ENCODE assay signal across 26 cellular contexts in the genomic region with DNA sequence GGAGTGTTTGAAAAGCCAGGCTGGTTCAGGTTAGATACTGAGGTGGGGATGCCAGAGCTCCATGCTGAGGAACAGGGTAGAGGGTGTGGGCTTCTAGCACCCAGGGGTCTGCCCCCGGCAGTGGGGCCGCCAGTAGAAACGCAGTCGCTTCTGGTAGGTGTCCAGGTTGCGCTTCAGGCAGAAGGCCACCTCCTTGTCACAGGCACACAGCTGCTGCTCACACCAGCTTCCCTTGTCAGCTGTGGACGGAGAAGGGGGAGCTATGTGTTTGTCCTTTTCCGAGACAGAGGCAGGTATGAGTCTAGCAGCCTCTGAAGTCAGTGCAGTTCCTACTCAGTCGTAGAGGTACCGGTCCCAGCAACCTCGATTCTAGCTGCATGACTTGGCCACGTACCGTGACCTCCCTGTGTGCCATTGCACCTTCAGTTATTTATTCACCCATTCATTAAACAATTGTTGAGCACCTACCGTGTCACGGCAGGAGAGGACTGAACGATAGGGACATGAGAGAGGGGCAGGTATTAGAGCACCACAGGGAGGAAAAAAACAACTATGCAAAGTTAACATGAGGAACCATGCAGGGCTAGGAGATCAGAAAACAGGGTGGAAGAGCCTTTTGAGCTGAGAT. TPM values are rescaled to one million over a fixed set of nuclear protein-coding genes. Genes with fewer than 3 reads are reported as not detected.
"Had no signal": no experiment of that assay in that cellular context is flagged by ENCODE, and none has a peak within 500 bp of the region (broad histone marks: within the 10 kb centered on the region; RNA-seq: fewer than 3 reads in every experiment).

No MANE protein-coding gene starts in this region.

- H3K4me3 Mint-ChIP-seq: activated CD8-positive, alpha-beta T cell treated with anti-CD3 and anti-CD28 coated beads for 36 hours; activated naive CD4-positive, alpha-beta T cell treated with anti-CD3 and anti-CD28 coated beads, Interleukin-2, amount 50 U/mL, for 24 hours; activated T-cell treated with anti-CD3 and anti-CD28 coated beads, Interleukin-2, amount 50 U/mL, for 4 hours; activated T-helper 17 cell treated with anti-CD3 and anti-CD28 coated beads, Interleukin-2, amount 50 U/mL, for 72 hours; central memory CD8-positive, alpha-beta T cell; dendritic cell treated with granulocyte-macrophage colony-stimulating factor and Interleukin-4, amounts not matched to agents 40 ng/mL and 50 ng/mL, for 4 days; mesothelial cell of epicardium; naive thymus-derived CD4-positive, alpha-beta T cell had no signal

- H3K36me3 Mint-ChIP-seq: activated naive CD4-positive, alpha-beta T cell treated with anti-CD3 and anti-CD28 coated beads, Interleukin-2, amount 50 U/mL, for 24 hours; mesothelial cell of epicardium; naive thymus-derived CD4-positive, alpha-beta T cell had no signal

- H3K9me3 Mint-ChIP-seq: activated CD8-positive, alpha-beta T cell treated with anti-CD3 and anti-CD28 coated beads for 36 hours; activated naive CD4-positive, alpha-beta T cell treated with anti-CD3 and anti-CD28 coated beads, Interleukin-2, amount 50 U/mL, for 24 hours; activated T-cell treated with anti-CD3 and anti-CD28 coated beads, Interleukin-2, amount 50 U/mL, for 4 hours; activated T-helper 17 cell treated with anti-CD3 and anti-CD28 coated beads, Interleukin-2, amount 50 U/mL, for 72 hours; central memory CD8-positive, alpha-beta T cell; dendritic cell treated with granulocyte-macrophage colony-stimulating factor and Interleukin-4, amounts not matched to agents 40 ng/mL and 50 ng/mL, for 4 days; mesothelial cell of epicardium; naive thymus-derived CD4-positive, alpha-beta T cell had no signal

- H3K27ac Mint-ChIP-seq: activated CD8-positive, alpha-beta T cell treated with anti-CD3 and anti-CD28 coated beads for 36 hours; activated naive CD4-positive, alpha-beta T cell treated with anti-CD3 and anti-CD28 coated beads, Interleukin-2, amount 50 U/mL, for 24 hours; activated T-helper 17 cell treated with anti-CD3 and anti-CD28 coated beads, Interleukin-2, amount 50 U/mL, for 72 hours; dendritic cell treated with granulocyte-macrophage colony-stimulating factor and Interleukin-4, amounts not matched to agents 40 ng/mL and 50 ng/mL, for 4 days; mesothelial cell of epicardium; naive thymus-derived CD4-positive, alpha-beta T cell had no signal

- H3K4me1 Mint-ChIP-seq: activated naive CD4-positive, alpha-beta T cell treated with anti-CD3 and anti-CD28 coated beads, Interleukin-2, amount 50 U/mL, for 24 hours; activated T-helper 17 cell treated with anti-CD3 and anti-CD28 coated beads, Interleukin-2, amount 50 U/mL, for 72 hours; central memory CD8-positive, alpha-beta T cell; mesothelial cell of epicardium had no signal

- DNase-seq: activated CD4-positive, alpha-beta T cell treated with anti-CD3 and anti-CD28 coated beads, Interleukin-2, amount 50 U/mL, for 1 hour; activated CD8-positive, alpha-beta T cell treated with anti-CD3 and anti-CD28 coated beads for 36 hours; activated gamma-delta T cell treated with Interleukin-2 at 50 U/mL for 16 hours; activated T-cell treated with anti-CD3 and anti-CD28 coated beads, Interleukin-2, amount 50 U/mL, for 4 hours; esophagus squamous epithelium; foreskin melanocyte; heart right ventricle; left ventricle myocardium superior; naive thymus-derived CD4-positive, alpha-beta T cell; ovary; psoas muscle; spleen; stimulated activated naive CD8-positive, alpha-beta T cell treated with anti-CD3 and anti-CD28 coated beads, Interleukin-15, Interleukin-2, amounts not matched to agents 100 U/mL and 50 U/mL, for 24 hours; trophoblast cell had no signal

- ATAC-seq: activated CD8-positive, alpha-beta T cell treated with anti-CD3 and anti-CD28 coated beads for 36 hours; activated T-cell treated with anti-CD3 and anti-CD28 coated beads, Interleukin-2, amount 50 U/mL, for 4 hours; activated T-helper 17 cell treated with anti-CD3 and anti-CD28 coated beads, Interleukin-2, amount 50 U/mL, for 72 hours; heart right ventricle; left ventricle myocardium superior; naive thymus-derived CD4-positive, alpha-beta T cell; psoas muscle; stimulated activated naive CD8-positive, alpha-beta T cell treated with anti-CD3 and anti-CD28 coated beads, Interleukin-15, Interleukin-2, amounts not matched to agents 100 U/mL and 50 U/mL, for 24 hours had no signal

RNA-seq across cellular contexts. Expression of a gene that starts 5.2 kb away (rescaled TPM):
- total RNA-seq: activated CD8-positive, alpha-beta T cell treated with anti-CD3 and anti-CD28 coated beads for 36 hours; activated T-cell treated with anti-CD3 and anti-CD28 coated beads, Interleukin-2, amount 50 U/mL, for 4 hours; activated T-helper 17 cell treated with anti-CD3 and anti-CD28 coated beads, Interleukin-2, amount 50 U/mL, for 72 hours; bronchial epithelial cell; glomerular endothelial cell; left ventricle myocardium superior; lung microvascular endothelial cell; mesothelial cell of epicardium; naive thymus-derived CD4-positive, alpha-beta T cell; psoas muscle; right atrium auricular region; T-helper 1 cell treated with Interleukin-12 subunit alpha and Interleukin-12 subunit beta and Interleukin-4 antibody, amounts not matched to agents 30 ng/mL and 1 ng/mL, for 36 hours; thoracic aorta; vagina had no signal

RNA-seq across cellular contexts. Expression of a gene that starts 25.0 kb away (rescaled TPM):
- total RNA-seq: activated CD8-positive, alpha-beta T cell treated with anti-CD3 and anti-CD28 coated beads for 36 hours; activated T-cell treated with anti-CD3 and anti-CD28 coated beads, Interleukin-2, amount 50 U/mL, for 4 hours; activated T-helper 17 cell treated with anti-CD3 and anti-CD28 coated beads, Interleukin-2, amount 50 U/mL, for 72 hours; bronchial epithelial cell; glomerular endothelial cell; heart right ventricle; left ventricle myocardium superior; lung microvascular endothelial cell; mesothelial cell of epicardium; naive thymus-derived CD4-positive, alpha-beta T cell; psoas muscle; right atrium auricular region; spleen; T-helper 1 cell treated with Interleukin-12 subunit alpha and Interleukin-12 subunit beta and Interleukin-4 antibody, amounts not matched to agents 30 ng/mL and 1 ng/mL, for 36 hours; thoracic aorta; vagina had no signal

RNA-seq across cellular contexts. Expression of a gene that starts 44.1 kb away (rescaled TPM):
- total RNA-seq: activated CD8-positive, alpha-beta T cell treated with anti-CD3 and anti-CD28 coated beads for 36 hours; activated T-cell treated with anti-CD3 and anti-CD28 coated beads, Interleukin-2, amount 50 U/mL, for 4 hours; activated T-helper 17 cell treated with anti-CD3 and anti-CD28 coated beads, Interleukin-2, amount 50 U/mL, for 72 hours; bronchial epithelial cell; naive thymus-derived CD4-positive, alpha-beta T cell; T-helper 1 cell treated with Interleukin-12 subunit alpha and Interleukin-12 subunit beta and Interleukin-4 antibody, amounts not matched to agents 30 ng/mL and 1 ng/mL, for 36 hours had no signal
